8 cellular contexts compared by ENCODE assay signal in the genomic region with DNA sequence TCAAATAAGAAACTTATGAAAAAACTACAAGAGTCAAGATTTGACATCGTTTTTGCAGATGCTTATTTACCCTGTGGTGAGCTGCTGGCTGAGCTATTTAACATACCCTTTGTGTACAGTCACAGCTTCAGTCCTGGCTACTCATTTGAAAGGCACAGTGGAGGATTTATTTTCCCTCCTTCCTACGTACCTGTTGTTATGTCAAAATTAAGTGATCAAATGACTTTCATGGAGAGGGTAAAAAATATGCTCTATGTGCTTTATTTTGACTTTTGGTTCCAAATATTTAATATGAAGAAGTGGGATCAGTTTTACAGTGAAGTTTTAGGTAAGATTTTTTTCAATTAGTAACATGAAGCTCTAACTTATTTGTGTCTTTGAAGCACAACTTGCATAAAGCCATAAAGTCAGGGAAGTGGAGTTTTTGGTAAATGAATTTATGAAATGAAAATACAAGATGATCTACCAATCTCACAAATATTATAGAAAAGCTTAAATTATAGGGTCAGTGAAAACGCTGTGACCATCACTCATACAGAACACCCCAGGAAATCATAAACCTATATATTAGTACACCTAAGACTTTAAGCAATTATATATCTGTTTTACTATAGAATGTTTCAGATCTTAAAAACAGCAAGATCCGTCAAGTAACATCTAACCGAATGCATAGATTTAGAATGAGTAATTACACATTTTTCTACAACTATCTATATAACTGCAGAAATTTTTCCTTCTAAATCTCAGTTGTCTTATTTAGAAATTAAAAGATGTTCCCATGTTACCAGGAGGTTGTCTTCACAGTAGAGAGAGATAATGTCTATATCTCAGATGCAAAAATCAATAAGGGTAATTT. TPM values are rescaled to one million over a fixed set of nuclear protein-coding genes. Genes with fewer than 3 reads are reported as not detected.
"Had no signal": no experiment of that assay in that cellular context is flagged by ENCODE, and none has a peak within 500 bp of the region (broad histone marks: within the 10 kb centered on the region; RNA-seq: fewer than 3 reads in every experiment).

No MANE protein-coding gene starts in this region.

RNA-seq across cellular contexts. Expression of a gene that starts 0.8 kb away (rescaled TPM):
- total RNA-seq: activated CD4-positive, alpha-beta memory T cell treated with anti-CD3 and anti-CD28 coated beads, Interleukin-2, amount 10 ng/mL, durations not matched to agents 7 days and 5 days; activated CD8-positive, alpha-beta memory T cell treated with anti-CD3 and anti-CD28 coated beads, Interleukin-2, amount 10 ng/mL, durations not matched to agents 7 days and 5 days; bronchial epithelial cell; M059J; PC-9; Right ventricle myocardium inferior; SK-MEL-5; T-helper 17 cell had no signal
